Comparison of ENCODE assay signal across 1 cellular context in the genomic region with DNA sequence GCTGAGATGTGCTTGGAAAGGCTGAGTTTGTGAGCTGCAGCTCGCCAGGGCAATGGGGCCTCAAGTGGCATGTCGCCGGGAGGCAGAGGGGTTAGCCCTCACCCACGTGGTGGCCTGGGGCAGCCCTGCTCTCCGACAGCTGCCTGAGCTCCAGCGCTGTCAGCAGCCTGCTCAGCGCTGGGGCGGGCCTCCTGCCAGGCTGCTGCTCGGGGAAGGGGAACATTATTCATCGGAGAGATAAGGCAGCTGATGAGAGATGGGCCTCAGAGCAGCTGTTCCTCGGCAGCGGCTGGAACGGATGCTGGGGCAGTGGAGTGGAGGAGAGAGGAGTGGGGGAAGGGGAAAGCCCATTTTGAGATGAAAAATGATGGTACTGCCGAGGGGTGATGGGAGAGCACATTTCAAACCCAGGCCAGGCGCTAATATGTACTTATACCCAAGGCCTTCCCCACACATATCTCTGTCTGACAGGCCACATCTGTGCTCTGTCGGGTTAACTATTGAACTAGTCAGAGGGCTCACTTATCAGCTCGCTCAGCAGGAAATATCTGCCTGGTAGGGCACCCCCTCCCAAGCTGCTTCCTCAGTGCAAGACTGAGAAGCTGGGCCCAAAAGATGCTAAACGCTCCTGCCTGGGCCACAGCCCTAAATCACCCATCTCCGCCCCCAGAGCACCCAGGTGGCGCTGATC.
TF ChIP-seq lines count a peak whose summit lies in the region.

No MANE protein-coding gene starts in this region.

TF ChIP-seq in K562, 482 proteins besides CTCF, POLR2A, EP300 and RAD21 (continued from another document and continues in another):
- TF ChIP-seq, protein P1, sequence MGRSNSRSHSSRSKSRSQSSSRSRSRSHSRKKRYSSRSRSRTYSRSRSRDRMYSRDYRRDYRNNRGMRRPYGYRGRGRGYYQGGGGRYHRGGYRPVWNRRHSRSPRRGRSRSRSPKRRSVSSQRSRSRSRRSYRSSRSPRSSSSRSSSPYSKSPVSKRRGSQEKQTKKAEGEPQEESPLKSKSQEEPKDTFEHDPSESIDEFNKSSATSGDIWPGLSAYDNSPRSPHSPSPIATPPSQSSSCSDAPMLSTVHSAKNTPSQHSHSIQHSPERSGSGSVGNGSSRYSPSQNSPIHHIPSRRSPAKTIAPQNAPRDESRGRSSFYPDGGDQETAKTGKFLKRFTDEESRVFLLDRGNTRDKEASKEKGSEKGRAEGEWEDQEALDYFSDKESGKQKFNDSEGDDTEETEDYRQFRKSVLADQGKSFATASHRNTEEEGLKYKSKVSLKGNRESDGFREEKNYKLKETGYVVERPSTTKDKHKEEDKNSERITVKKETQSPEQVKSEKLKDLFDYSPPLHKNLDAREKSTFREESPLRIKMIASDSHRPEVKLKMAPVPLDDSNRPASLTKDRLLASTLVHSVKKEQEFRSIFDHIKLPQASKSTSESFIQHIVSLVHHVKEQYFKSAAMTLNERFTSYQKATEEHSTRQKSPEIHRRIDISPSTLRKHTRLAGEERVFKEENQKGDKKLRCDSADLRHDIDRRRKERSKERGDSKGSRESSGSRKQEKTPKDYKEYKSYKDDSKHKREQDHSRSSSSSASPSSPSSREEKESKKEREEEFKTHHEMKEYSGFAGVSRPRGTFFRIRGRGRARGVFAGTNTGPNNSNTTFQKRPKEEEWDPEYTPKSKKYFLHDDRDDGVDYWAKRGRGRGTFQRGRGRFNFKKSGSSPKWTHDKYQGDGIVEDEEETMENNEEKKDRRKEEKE (IDR thresholded peaks at IDR 0.05; ENCODE audit: borderline replicate concordance in 1 of 2, control insufficient read depth in 1 of 2, low read depth in 2 of 2, low read length in 1 of 2): no peak
- TF ChIP-seq BMI1 (IDR thresholded peaks at IDR 0.05; ENCODE audit: low read length) (no peak), ZBTB8A (IDR thresholded peaks at IDR 0.05; ENCODE audit: partially characterized antibody) (no peak), TEAD1 (CRISPR knock-in tag; IDR thresholded peaks at IDR 0.05) (no peak), ETV5 (CRISPR knock-in tag; IDR thresholded peaks at IDR 0.05; ENCODE audit: low read depth) (peak; percentile 90), HNRNPLL (IDR thresholded peaks at IDR 0.05; ENCODE audit: low read depth, low read length, poor library complexity, severe bottlenecking) (no peak), RBM25 (IDR thresholded peaks at IDR 0.05; ENCODE audit: low read depth, low read length, severe bottlenecking) (no peak), ZNF224 (CRISPR knock-in tag; IDR thresholded peaks at IDR 0.05) (no peak), NCOA6 (IDR thresholded peaks at IDR 0.05) (no peak), EZH2 (IDR thresholded peaks at IDR 0.05; ENCODE audit: borderline replicate concordance, low read depth, low read length) (no peak), DACH1 (IDR thresholded peaks at IDR 0.05; ENCODE audit: partially characterized antibody) (peak; percentile 98), EWSR1 (IDR thresholded peaks at IDR 0.05; ENCODE audit: borderline replicate concordance, low read depth, partially characterized antibody) (no peak), CXXC5 (CRISPR knock-in tag; IDR thresholded peaks at IDR 0.05) (peak; percentile 73), EP400 (IDR thresholded peaks at IDR 0.05) (peak; percentile 46; the same call in 1 of the 2 replicates), FOXO4 (CRISPR knock-in tag; IDR thresholded peaks at IDR 0.05) (0 out of 2 replicates have a peak, but pooled peaks have one; percentile 65), ZNF239 (CRISPR knock-in tag; IDR thresholded peaks at IDR 0.05) (peak; percentile 31; the same call in 1 of the 2 replicates), MYC (IDR thresholded peaks at IDR 0.05; ENCODE audit: low read depth, low read length) (peak; percentile 57; the same call in 1 of the 2 replicates), MYC (CRISPR knock-in tag; IDR thresholded peaks at IDR 0.05; ENCODE audit: borderline replicate concordance, low read depth) (no peak), SMAD4 (CRISPR knock-in tag; conservative IDR thresholded peaks at IDR 0.05) (peak; percentile 87), BCOR (IDR thresholded peaks at IDR 0.05) (peak; percentile 40; the same call in 1 of the 2 replicates), ZNF695 (CRISPR knock-in tag; IDR thresholded peaks at IDR 0.05) (no peak), KAT8 (IDR thresholded peaks at IDR 0.05; ENCODE audit: low read depth) (no peak), ZNF561 (CRISPR knock-in tag; conservative IDR thresholded peaks at IDR 0.05) (no peak), LARP7 (IDR thresholded peaks at IDR 0.05) (no peak), LCOR (CRISPR knock-in tag; IDR thresholded peaks at IDR 0.05) (peak; percentile 73; the same call in 1 of the 2 replicates), NCOA1 (IDR thresholded peaks at IDR 0.05; ENCODE audit: low read depth) (peak; percentile 83), PHF20 (IDR thresholded peaks at IDR 0.05; ENCODE audit: partially characterized antibody) (no peak), THRAP3 (IDR thresholded peaks at IDR 0.05; ENCODE audit: borderline replicate concordance) (no peak), TAF7 (tag; IDR thresholded peaks at IDR 0.05) (no peak), MEF2D (tag; conservative IDR thresholded peaks at IDR 0.05; ENCODE audit: low read depth) (peak; percentile 39; the same call in 1 of the 2 replicates), MED1 (CRISPR knock-in tag; IDR thresholded peaks at IDR 0.05; ENCODE audit: borderline replicate concordance) (no peak), ZNF354B (CRISPR knock-in tag; IDR thresholded peaks at IDR 0.05) (no peak), NUFIP1 (IDR thresholded peaks at IDR 0.05; ENCODE audit: partially characterized antibody) (no peak), ZNF143 (CRISPR knock-in tag; IDR thresholded peaks at IDR 0.05) (no peak), ZKSCAN1 (IDR thresholded peaks at IDR 0.05; ENCODE audit: low read depth, low read length) (peak; percentile 50; the same call in 1 of the 2 replicates), ZNF347 (CRISPR knock-in tag; IDR thresholded peaks at IDR 0.05; ENCODE audit: low read depth) (no peak), RB1 (IDR thresholded peaks at IDR 0.05; ENCODE audit: low read depth) (peak; percentile 57), ATF1 (CRISPR knock-in tag; IDR thresholded peaks at IDR 0.05) (no peak), ATF1 (tag; IDR thresholded peaks at IDR 0.05) (peak; percentile 19; the same call in 1 of the 2 replicates), ZNF778 (CRISPR knock-in tag; IDR thresholded peaks at IDR 0.05) (no peak), ZNF311 (CRISPR knock-in tag; IDR thresholded peaks at IDR 0.05) (0 out of 2 replicates have a peak, but pooled peaks have one; percentile 38), RBM17 (IDR thresholded peaks at IDR 0.05; ENCODE audit: borderline replicate concordance, low read depth, low read length) (no peak), CCNT2 (IDR thresholded peaks at IDR 0.05; ENCODE audit: borderline replicate concordance, extremely low read depth, insufficient read length, low read depth, low read length) (peak; percentile 41), MAFK (IDR thresholded peaks at IDR 0.05; ENCODE audit: low read length) (no peak), ESRRA (IDR thresholded peaks at IDR 0.05; ENCODE audit: borderline replicate concordance, low read depth) (no peak)
- TF ChIP-seq, protein P2, sequence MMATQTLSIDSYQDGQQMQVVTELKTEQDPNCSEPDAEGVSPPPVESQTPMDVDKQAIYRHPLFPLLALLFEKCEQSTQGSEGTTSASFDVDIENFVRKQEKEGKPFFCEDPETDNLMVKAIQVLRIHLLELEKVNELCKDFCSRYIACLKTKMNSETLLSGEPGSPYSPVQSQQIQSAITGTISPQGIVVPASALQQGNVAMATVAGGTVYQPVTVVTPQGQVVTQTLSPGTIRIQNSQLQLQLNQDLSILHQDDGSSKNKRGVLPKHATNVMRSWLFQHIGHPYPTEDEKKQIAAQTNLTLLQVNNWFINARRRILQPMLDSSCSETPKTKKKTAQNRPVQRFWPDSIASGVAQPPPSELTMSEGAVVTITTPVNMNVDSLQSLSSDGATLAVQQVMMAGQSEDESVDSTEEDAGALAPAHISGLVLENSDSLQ (IDR thresholded peaks at IDR 0.05): peak; percentile 90
- TF ChIP-seq, protein P3, sequence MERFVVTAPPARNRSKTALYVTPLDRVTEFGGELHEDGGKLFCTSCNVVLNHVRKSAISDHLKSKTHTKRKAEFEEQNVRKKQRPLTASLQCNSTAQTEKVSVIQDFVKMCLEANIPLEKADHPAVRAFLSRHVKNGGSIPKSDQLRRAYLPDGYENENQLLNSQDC (CRISPR knock-in tag; IDR thresholded peaks at IDR 0.05): no peak
- TF ChIP-seq, protein P4, sequence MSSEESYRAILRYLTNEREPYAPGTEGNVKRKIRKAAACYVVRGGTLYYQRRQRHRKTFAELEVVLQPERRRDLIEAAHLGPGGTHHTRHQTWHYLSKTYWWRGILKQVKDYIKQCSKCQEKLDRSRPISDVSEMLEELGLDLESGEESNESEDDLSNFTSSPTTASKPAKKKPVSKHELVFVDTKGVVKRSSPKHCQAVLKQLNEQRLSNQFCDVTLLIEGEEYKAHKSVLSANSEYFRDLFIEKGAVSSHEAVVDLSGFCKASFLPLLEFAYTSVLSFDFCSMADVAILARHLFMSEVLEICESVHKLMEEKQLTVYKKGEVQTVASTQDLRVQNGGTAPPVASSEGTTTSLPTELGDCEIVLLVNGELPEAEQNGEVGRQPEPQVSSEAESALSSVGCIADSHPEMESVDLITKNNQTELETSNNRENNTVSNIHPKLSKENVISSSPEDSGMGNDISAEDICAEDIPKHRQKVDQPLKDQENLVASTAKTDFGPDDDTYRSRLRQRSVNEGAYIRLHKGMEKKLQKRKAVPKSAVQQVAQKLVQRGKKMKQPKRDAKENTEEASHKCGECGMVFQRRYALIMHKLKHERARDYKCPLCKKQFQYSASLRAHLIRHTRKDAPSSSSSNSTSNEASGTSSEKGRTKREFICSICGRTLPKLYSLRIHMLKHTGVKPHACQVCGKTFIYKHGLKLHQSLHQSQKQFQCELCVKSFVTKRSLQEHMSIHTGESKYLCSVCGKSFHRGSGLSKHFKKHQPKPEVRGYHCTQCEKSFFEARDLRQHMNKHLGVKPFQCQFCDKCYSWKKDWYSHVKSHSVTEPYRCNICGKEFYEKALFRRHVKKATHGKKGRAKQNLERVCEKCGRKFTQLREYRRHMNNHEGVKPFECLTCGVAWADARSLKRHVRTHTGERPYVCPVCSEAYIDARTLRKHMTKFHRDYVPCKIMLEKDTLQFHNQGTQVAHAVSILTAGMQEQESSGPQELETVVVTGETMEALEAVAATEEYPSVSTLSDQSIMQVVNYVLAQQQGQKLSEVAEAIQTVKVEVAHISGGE (CRISPR knock-in tag; IDR thresholded peaks at IDR 0.05): 0 out of 6 replicates have a peak, but pooled peaks of 1 of the 3 experiments have one; percentile 35
- TF ChIP-seq, protein P5, sequence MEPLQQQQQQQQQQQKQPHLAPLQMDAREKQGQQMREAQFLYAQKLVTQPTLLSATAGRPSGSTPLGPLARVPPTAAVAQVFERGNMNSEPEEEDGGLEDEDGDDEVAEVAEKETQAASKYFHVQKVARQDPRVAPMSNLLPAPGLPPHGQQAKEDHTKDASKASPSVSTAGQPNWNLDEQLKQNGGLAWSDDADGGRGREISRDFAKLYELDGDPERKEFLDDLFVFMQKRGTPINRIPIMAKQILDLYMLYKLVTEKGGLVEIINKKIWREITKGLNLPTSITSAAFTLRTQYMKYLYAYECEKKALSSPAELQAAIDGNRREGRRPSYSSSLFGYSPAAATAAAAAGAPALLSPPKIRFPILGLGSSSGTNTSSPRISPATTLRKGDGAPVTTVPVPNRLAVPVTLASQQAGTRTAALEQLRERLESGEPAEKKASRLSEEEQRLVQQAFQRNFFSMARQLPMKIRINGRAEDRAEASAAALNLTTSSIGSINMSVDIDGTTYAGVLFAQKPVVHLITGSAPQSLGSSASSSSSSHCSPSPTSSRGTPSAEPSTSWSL (CRISPR knock-in tag; IDR thresholded peaks at IDR 0.05; ENCODE audit: borderline replicate concordance): no peak
- TF ChIP-seq, protein P6, sequence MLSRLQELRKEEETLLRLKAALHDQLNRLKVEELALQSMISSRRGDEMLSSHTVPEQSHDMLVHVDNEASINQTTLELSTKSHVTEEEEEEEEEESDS (CRISPR knock-in tag; IDR thresholded peaks at IDR 0.05): no peak
- TF ChIP-seq, protein P7, sequence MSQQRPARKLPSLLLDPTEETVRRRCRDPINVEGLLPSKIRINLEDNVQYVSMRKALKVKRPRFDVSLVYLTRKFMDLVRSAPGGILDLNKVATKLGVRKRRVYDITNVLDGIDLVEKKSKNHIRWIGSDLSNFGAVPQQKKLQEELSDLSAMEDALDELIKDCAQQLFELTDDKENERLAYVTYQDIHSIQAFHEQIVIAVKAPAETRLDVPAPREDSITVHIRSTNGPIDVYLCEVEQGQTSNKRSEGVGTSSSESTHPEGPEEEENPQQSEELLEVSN (IDR thresholded peaks at IDR 0.05; ENCODE audit: borderline replicate concordance in 1 of 2, extremely low read depth in 1 of 2, insufficient read depth in 1 of 2, insufficient read length in 1 of 2, low read depth in 1 of 2, low read length in 1 of 2, poor library complexity in 1 of 2, severe bottlenecking in 1 of 2): no peak
- TF ChIP-seq, protein P8, sequence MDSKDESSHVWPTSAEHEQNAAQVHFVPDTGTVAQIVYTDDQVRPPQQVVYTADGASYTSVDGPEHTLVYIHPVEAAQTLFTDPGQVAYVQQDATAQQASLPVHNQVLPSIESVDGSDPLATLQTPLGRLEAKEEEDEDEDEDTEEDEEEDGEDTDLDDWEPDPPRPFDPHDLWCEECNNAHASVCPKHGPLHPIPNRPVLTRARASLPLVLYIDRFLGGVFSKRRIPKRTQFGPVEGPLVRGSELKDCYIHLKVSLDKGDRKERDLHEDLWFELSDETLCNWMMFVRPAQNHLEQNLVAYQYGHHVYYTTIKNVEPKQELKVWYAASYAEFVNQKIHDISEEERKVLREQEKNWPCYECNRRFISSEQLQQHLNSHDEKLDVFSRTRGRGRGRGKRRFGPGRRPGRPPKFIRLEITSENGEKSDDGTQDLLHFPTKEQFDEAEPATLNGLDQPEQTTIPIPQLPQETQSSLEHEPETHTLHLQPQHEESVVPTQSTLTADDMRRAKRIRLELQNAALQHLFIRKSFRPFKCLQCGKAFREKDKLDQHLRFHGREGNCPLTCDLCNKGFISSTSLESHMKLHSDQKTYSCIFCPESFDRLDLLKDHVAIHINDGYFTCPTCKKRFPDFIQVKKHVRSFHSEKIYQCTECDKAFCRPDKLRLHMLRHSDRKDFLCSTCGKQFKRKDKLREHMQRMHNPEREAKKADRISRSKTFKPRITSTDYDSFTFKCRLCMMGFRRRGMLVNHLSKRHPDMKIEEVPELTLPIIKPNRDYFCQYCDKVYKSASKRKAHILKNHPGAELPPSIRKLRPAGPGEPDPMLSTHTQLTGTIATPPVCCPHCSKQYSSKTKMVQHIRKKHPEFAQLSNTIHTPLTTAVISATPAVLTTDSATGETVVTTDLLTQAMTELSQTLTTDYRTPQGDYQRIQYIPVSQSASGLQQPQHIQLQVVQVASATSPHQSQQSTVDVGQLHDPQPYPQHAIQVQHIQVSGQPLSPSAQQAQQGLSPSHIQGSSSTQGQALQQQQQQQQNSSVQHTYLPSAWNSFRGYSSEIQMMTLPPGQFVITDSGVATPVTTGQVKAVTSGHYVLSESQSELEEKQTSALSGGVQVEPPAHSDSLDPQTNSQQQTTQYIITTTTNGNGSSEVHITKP (IDR thresholded peaks at IDR 0.05; ENCODE audit: partially characterized antibody): peak; percentile 87
